Comparison of ENCODE assay signal across 12 cellular contexts in genomic region chr14:32397871-32398640, GRCh38.
A peak's percentile ranks its signal among the peaks of the same experiment; 100 is the strongest.
DNase-seq lines count a peak whose midpoint lies in the region; ATAC-seq, FAIRE-seq and TF ChIP-seq lines count a peak whose summit lies in the region.
"Had no signal": no experiment of that assay in that cellular context is flagged by ENCODE, and none has a peak within 500 bp of the region (broad histone marks: within the 10 kb centered on the region; RNA-seq: fewer than 3 reads in every experiment).

No MANE protein-coding gene starts in this region.

- no peaks in the 10 kb centered on the region for H3K9me3 ChIP-seq in HepG2 (ENCODE audit: low read length)
- H3K9me3 ChIP-seq: stomach had no signal

- peak; percentile 79 for DNase-seq in AG10803 (ENCODE audit: low read depth)
- DNase-seq in NCI-H2029 (lab: John Stamatoyannopoulos, UW) = peak; percentile 79
- DNase-seq in HepG2 (ENCODE audit: low spot score) = no peak
- DNase-seq in activated CD4-positive, CD25-positive, alpha-beta regulatory T cell (lab: John Stamatoyannopoulos, UW) = no peak
- DNase-seq in brain microvascular endothelial cell = no peak
- DNase-seq: activated T-cell treated with anti-CD3 and anti-CD28 coated beads, Interleukin-2, amount 50 U/mL, for 24 hours; NCI-H1105; stimulated activated CD4-positive, alpha-beta T cell treated with anti-CD3 and anti-CD28 coated beads, Interleukin-2, amount 100 ng/mL, for 48 hours; stomach had no signal

- TF ChIP-seq EP300 in HepG2 (IDR thresholded peaks at IDR 0.05; ENCODE audit: low read depth in 2 of 2, low read length in 2 of 2) (no peak), HepG2 (CRISPR knock-in tag; IDR thresholded peaks at IDR 0.05; ENCODE audit: borderline replicate concordance) (no peak)

- no peaks in the 10 kb centered on the region for H4K20me1 ChIP-seq in HepG2 (ENCODE audit: insufficient read depth, low read length)

- H2AFZ ChIP-seq in HepG2 (ENCODE audit: low read length) = no peak overlapping the region

- ATAC-seq in HepG2 (no peak), GM21786 (IDR thresholded peaks at IDR 0.05; ENCODE audit: unreplicated experiment) (no peak), HG02852 (IDR thresholded peaks at IDR 0.05; ENCODE audit: unreplicated experiment) (no peak)

- intact Hi-C loops in HepG2 (cut with micrococcal nuclease; ENCODE audit: unreplicated experiment) = no loop called here

- H3K9ac ChIP-seq in HepG2 (ENCODE audit: insufficient read depth, low read depth, low read length) = no peak overlapping the region

- TF ChIP-seq CTCF in AG10803 (conservative IDR thresholded peaks at IDR 0.05; ENCODE audit: low read length) (no peak), HepG2 (CRISPR knock-in tag; IDR thresholded peaks at IDR 0.05) (no peak), brain microvascular endothelial cell (IDR thresholded peaks at IDR 0.05; ENCODE audit: low read depth, low read length, missing control alignments) (no peak)

- CTCF ChIA-PET in HepG2 (lab: Yijun Ruan, JAX; ENCODE audit: low intra/inter-chr PET ratio, low total read pairs) = no interaction called here

- POLR2A ChIA-PET in HepG2 (lab: Yijun Ruan, JAX) = no interaction called here

- no peak for FAIRE-seq in HepG2 (lab: Jason Lieb, UNC)

- in situ Hi-C loops in HepG2 (cut with HindIII; ENCODE audit: extremely low pct_ligation_motif_present, low pct_unique_long_range_greater_than_20kb) = no loop called here
- in situ Hi-C loops in brain microvascular endothelial cell (cut with HindIII; ENCODE audit: low pct_ligation_motif_present, low sequenced_read_pairs) = no loop called here

- BruUV-seq in HepG2 (replicated peaks; lab: Mats Ljungman, UMichigan) = no TSS peak

- H3K36me3 ChIP-seq in HepG2 (replicated peaks in 1 of 2; ENCODE audit: control insufficient read depth in 1 of 2, insufficient read depth in 2 of 2, low read length in 2 of 2) (no peaks in the 10 kb centered on the region), brain microvascular endothelial cell (replicated peaks) (no peaks in the 10 kb centered on the region)
- H3K36me3 ChIP-seq: stomach had no signal

- TF ChIP-seq RAD21 in HepG2 (CRISPR knock-in tag; IDR thresholded peaks at IDR 0.05) = no peak

- no peaks in the 10 kb centered on the region for H3K4me1 ChIP-seq in HepG2 (ENCODE audit: insufficient read depth, low read length)

- no peak overlapping the region for H3K4me3 ChIP-seq in AG10803 (ENCODE audit: low read length)
- no peak overlapping the region for H3K4me3 ChIP-seq in HepG2 (replicated peaks in 1 of 3; ENCODE audit: insufficient read depth in 1 of 3, low read depth in 2 of 3, low read length in 3 of 3)
- no peak overlapping the region for H3K4me3 ChIP-seq in brain microvascular endothelial cell (ENCODE audit: low read depth, low read length)
- H3K4me3 ChIP-seq: stomach had no signal

- H3K79me2 ChIP-seq in HepG2 (ENCODE audit: insufficient read depth, low read length) = no peaks in the 10 kb centered on the region

- H3K27me3 ChIP-seq in HepG2 (ENCODE audit: control insufficient read depth in 1 of 2, insufficient read depth in 2 of 2, low read length in 2 of 2) (no peaks in the 10 kb centered on the region), brain microvascular endothelial cell (replicated peaks) (no peaks in the 10 kb centered on the region)
- H3K27me3 ChIP-seq: stomach had no signal

- TF ChIP-seq POLR2A in HepG2 (IDR thresholded peaks at IDR 0.05; ENCODE audit: insufficient read depth in 1 of 2, low read depth in 2 of 2, low read length in 2 of 2) = no peak

- H3K4me2 ChIP-seq in HepG2 (ENCODE audit: low read depth, low read length) = no peak overlapping the region

- H3K27ac ChIP-seq in cingulate gyrus (ENCODE audit: low read depth, low read length) (peak overlapping the region; percentile 67), HepG2 (ENCODE audit: extremely low read length, insufficient read depth, low read length) (no peak overlapping the region), brain microvascular endothelial cell (no peak overlapping the region)
- H3K27ac ChIP-seq: stomach had no signal

TF ChIP-seq in HepG2, 621 proteins besides CTCF, POLR2A, EP300 and RAD21:
- TF ChIP-seq ZNF552 (CRISPR knock-in tag; IDR thresholded peaks at IDR 0.05; ENCODE audit: borderline replicate concordance) = no peak
- TF ChIP-seq CEBPB (IDR thresholded peaks at IDR 0.05; ENCODE audit: borderline replicate concordance, low read depth, low read length) = peak; percentile 35; the same call in 1 of the 2 replicates
TF ChIP-seq in HepG2: peak in this region for 1.

Comparison
In these comparisons a context has a peak if more than half of its experiments do, and no peak if none do; other contexts are left out.
1. DNase-seq: peak in AG10803 (single experiment) and NCI-H2029 (single experiment); none in HepG2 (single experiment), activated CD4-positive, CD25-positive, alpha-beta regulatory T cell (0 of 4) and brain microvascular endothelial cell (single experiment).